ENCODE assay signal across 8 cellular contexts in genomic region chr1:207495816-207496792, GRCh38. TPM values are rescaled to one million over a fixed set of nuclear protein-coding genes. Genes with fewer than 3 reads are reported as not detected.
DNase-seq lines count a peak whose midpoint lies in the region; ATAC-seq, FAIRE-seq and TF ChIP-seq lines count a peak whose summit lies in the region.

TSS of gene CR1 (plus strand) at chr1:207496157. CDS start at chr1:207496268, 111 bp downstream.

- peak; percentile 41 for DNase-seq in D341Med (ENCODE audit: low spot score)
- DNase-seq in NCI-H1105 treated with DMSO at 0.1 percent for 48 hours (lab: John Stamatoyannopoulos, UW): peak; percentile 25
- no peak for DNase-seq in activated T-helper 1 cell treated with anti-CD3 and anti-CD28 coated beads, Interleukin-12 subunit alpha, Interleukin-12 subunit beta, Interleukin-2, Interleukin-4 antibody, amounts not matched to agents 30 ng/mL and 10 ng/mL and 1 ng/mL, durations not matched to agents 14 hours and 24 hours and 36 hours (ENCODE audit: low spot score)
- peak; percentile 51 for DNase-seq in left ventricle myocardium superior
- DNase-seq in sigmoid colon: no peak
- DNase-seq in urothelium cell line (ENCODE audit: low spot score): no peak
- DNase-seq in GM19240 (ENCODE audit: insufficient read length, low spot score): no peak

- TF ChIP-seq POLR2A in sigmoid colon (IDR thresholded peaks at IDR 0.05): no peak

- peak within 1 kb of the TSS in 2 of 4 donors; percentile 12 to 42 for H3K27ac ChIP-seq in sigmoid colon

- peaks cover 0 to 10% (median 6%) of the 10 kb centered on the region in 4 donors for H3K4me1 ChIP-seq in sigmoid colon

- TF ChIP-seq CTCF in sigmoid colon (IDR thresholded peaks at IDR 0.05): no peak

- no peak for FAIRE-seq in urothelium cell line (lab: Jason Lieb, UNC)

- no peak within 1 kb of the TSS for H3K27ac Mint-ChIP-seq in activated T-helper 1 cell treated with anti-CD3 and anti-CD28 coated beads, Interleukin-12 subunit alpha, Interleukin-12 subunit beta, Interleukin-2, Interleukin-4 antibody, amounts not matched to agents 30 ng/mL and 10 ng/mL and 1 ng/mL, durations not matched to agents 14 hours and 24 hours and 36 hours

- peaks cover 12% of the 10 kb centered on the region for H3K4me1 Mint-ChIP-seq in activated T-helper 1 cell treated with anti-CD3 and anti-CD28 coated beads, Interleukin-12 subunit alpha, Interleukin-12 subunit beta, Interleukin-2, Interleukin-4 antibody, amounts not matched to agents 30 ng/mL and 10 ng/mL and 1 ng/mL, durations not matched to agents 14 hours and 24 hours and 36 hours (ENCODE audit: low read depth)

- no peaks in the 10 kb centered on the region for H3K9me3 ChIP-seq in sigmoid colon

- intact Hi-C loops in activated T-helper 1 cell treated with anti-CD3 and anti-CD28 coated beads, Interleukin-12 subunit alpha, Interleukin-12 subunit beta, Interleukin-2, Interleukin-4 antibody, amounts not matched to agents 30 ng/mL and 10 ng/mL and 1 ng/mL, durations not matched to agents 14 hours and 24 hours and 36 hours (cut with micrococcal nuclease): loop anchor here (5.0 kb wide), 2 partner anchors 514 to 584 kb away; no protein-coding TSS in a partner anchor
- intact Hi-C loops in left ventricle myocardium superior (cut with micrococcal nuclease) (no loop called here), sigmoid colon (cut with DNase I) (no loop called here)

- peaks cover 0 to 78% (median 26%) of the 10 kb centered on the region in 3 donors for H3K27me3 ChIP-seq in sigmoid colon

- ATAC-seq in GM21576 (IDR thresholded peaks at IDR 0.05; ENCODE audit: unreplicated experiment) (peak; percentile 50), left ventricle myocardium superior (peak; percentile 74)

- peak within 1 kb of the TSS; percentile 59 for H3K4me3 Mint-ChIP-seq in activated T-helper 1 cell treated with anti-CD3 and anti-CD28 coated beads, Interleukin-12 subunit alpha, Interleukin-12 subunit beta, Interleukin-2, Interleukin-4 antibody, amounts not matched to agents 30 ng/mL and 10 ng/mL and 1 ng/mL, durations not matched to agents 14 hours and 24 hours and 36 hours

- 3 to 6% methylated on average over 68 of the region's 68 CpGs for WGBS in sigmoid colon, 2 donors

- H3K36me3 Mint-ChIP-seq in activated T-helper 1 cell treated with anti-CD3 and anti-CD28 coated beads, Interleukin-12 subunit alpha, Interleukin-12 subunit beta, Interleukin-2, Interleukin-4 antibody, amounts not matched to agents 30 ng/mL and 10 ng/mL and 1 ng/mL, durations not matched to agents 14 hours and 24 hours and 36 hours (ENCODE audit: low read depth): no peaks in the 10 kb centered on the region

- H3K4me3 ChIP-seq in sigmoid colon: peak within 1 kb of the TSS; percentile 12 to 45 (median 33)

- no peaks in the 10 kb centered on the region for H3K9me3 Mint-ChIP-seq in activated T-helper 1 cell treated with anti-CD3 and anti-CD28 coated beads, Interleukin-12 subunit alpha, Interleukin-12 subunit beta, Interleukin-2, Interleukin-4 antibody, amounts not matched to agents 30 ng/mL and 10 ng/mL and 1 ng/mL, durations not matched to agents 14 hours and 24 hours and 36 hours

- no peaks in the 10 kb centered on the region for H3K36me3 ChIP-seq in sigmoid colon

- peaks cover 31% of the 10 kb centered on the region for H3K27me3 Mint-ChIP-seq in activated T-helper 1 cell treated with anti-CD3 and anti-CD28 coated beads, Interleukin-12 subunit alpha, Interleukin-12 subunit beta, Interleukin-2, Interleukin-4 antibody, amounts not matched to agents 30 ng/mL and 10 ng/mL and 1 ng/mL, durations not matched to agents 14 hours and 24 hours and 36 hours (ENCODE audit: insufficient read depth)

- no peak for TF ChIP-seq EP300 in sigmoid colon (IDR thresholded peaks at IDR 0.05)

RNA-seq across cellular contexts. Expression of gene CR1, which starts in this region (rescaled TPM):
- not detected in 2 replicates for total RNA-seq in activated T-helper 1 cell treated with anti-CD3 and anti-CD28 coated beads, Interleukin-12 subunit alpha, Interleukin-12 subunit beta, Interleukin-2, Interleukin-4 antibody, amounts not matched to agents 30 ng/mL and 10 ng/mL and 1 ng/mL, durations not matched to agents 14 hours and 24 hours and 36 hours
- 2.2 TPM for total RNA-seq in left ventricle myocardium superior
- total RNA-seq in sigmoid colon: 10 to 100 TPM in 1 of 4 donors, 1 to 10 TPM in 3; 2.2 to 11.5 (median 6.4) TPM
- polyA plus RNA-seq in sigmoid colon: 1 to 10 TPM in 2 of 3 donors, under 1 TPM in 1; 0.46 to 7.9 (median 1.8) TPM

Comparison
In these comparisons a context has a peak if more than half of its experiments do, and no peak if none do; other contexts are left out.
1. DNase-seq: peak in D341Med (single experiment), NCI-H1105 treated with DMSO at 0.1 percent for 48 hours (single experiment) and left ventricle myocardium superior (single experiment); none in activated T-helper 1 cell treated with anti-CD3 and anti-CD28 coated beads, Interleukin-12 subunit alpha, Interleukin-12 subunit beta, Interleukin-2, Interleukin-4 antibody, amounts not matched to agents 30 ng/mL and 10 ng/mL and 1 ng/mL, durations not matched to agents 14 hours and 24 hours and 36 hours (single experiment), sigmoid colon (single experiment), urothelium cell line (single experiment) and GM19240 (single experiment).